8 cellular contexts compared by ENCODE assay signal in genomic region chr12:12985817-12986408, GRCh38. TPM values are rescaled to one million over a fixed set of nuclear protein-coding genes. Genes with fewer than 3 reads are reported as not detected.
DNase-seq lines count a peak whose midpoint lies in the region; ATAC-seq, FAIRE-seq and TF ChIP-seq lines count a peak whose summit lies in the region.

No MANE protein-coding gene starts in this region.

- no peak overlapping the region for H3K23ac ChIP-seq in H1 (ENCODE audit: insufficient read length)

- H3K9me3 ChIP-seq in H1 (ENCODE audit: insufficient read depth in 2 of 2, low read depth in 1 of 2, low read length in 1 of 2), result no peaks in the 10 kb centered on the region

- H4K91ac ChIP-seq in H1 (replicated peaks; ENCODE audit: insufficient read length, low read length), result no peak overlapping the region

- H4K20me1 ChIP-seq in H1 (replicated peaks in 1 of 2; ENCODE audit: control insufficient read depth in 1 of 2, insufficient read depth in 2 of 2, low read length in 2 of 2), result peaks cover 0 to 2% of the 10 kb centered on the region in 2 experiments

- no peaks in the 10 kb centered on the region for H3K27me3 ChIP-seq in H1 (replicated peaks in 1 of 4; ENCODE audit: control insufficient read depth in 3 of 4, extremely low read depth in 1 of 4, insufficient read depth in 3 of 4, low read length in 3 of 4)

- no peaks in the 10 kb centered on the region for H3K79me2 ChIP-seq in H1 (ENCODE audit: control insufficient read depth in 1 of 2, insufficient read depth in 2 of 2, low read length in 2 of 2)

- no peak overlapping the region for H4K8ac ChIP-seq in H1 (ENCODE audit: extremely low read depth, insufficient read depth, low read length)

- no peak overlapping the region for H3K27ac Mint-ChIP-seq in activated CD8-positive, alpha-beta T cell treated with anti-CD3 and anti-CD28 coated beads for 36 hours
- H3K27ac Mint-ChIP-seq in activated CD8-positive, alpha-beta T cell treated with anti-CD3 and anti-CD28 coated beads, Interleukin-2, amount 10 ng/mL, durations not matched to agents 7 days and 5 days, result no peak overlapping the region

- H3K4me3 Mint-ChIP-seq in activated CD8-positive, alpha-beta T cell treated with anti-CD3 and anti-CD28 coated beads for 36 hours, result no peak overlapping the region
- no peak overlapping the region for H3K4me3 Mint-ChIP-seq in activated CD8-positive, alpha-beta T cell treated with anti-CD3 and anti-CD28 coated beads, Interleukin-2, amount 10 ng/mL, durations not matched to agents 7 days and 5 days

- no peak overlapping the region for H2BK20ac ChIP-seq in H1 (ENCODE audit: low read length)

- no peak overlapping the region for H2BK120ac ChIP-seq in H1 (replicated peaks; ENCODE audit: low read depth, low read length)

- peak; percentile 82 to 87 for TF ChIP-seq RAD21 in H1 (IDR thresholded peaks at IDR 0.05 in 1 of 2, conservative IDR thresholded peaks at IDR 0.05 in 1 of 2; ENCODE audit: low read depth in 2 of 2, low read length in 2 of 2)

- H3K14ac ChIP-seq in H1 (ENCODE audit: insufficient read length), result no peak overlapping the region

- no peak overlapping the region for H3K4ac ChIP-seq in H1 (replicated peaks; ENCODE audit: insufficient read length, low read depth, low read length)

- no peak for TF ChIP-seq EP300 in H1 (IDR thresholded peaks at IDR 0.05; ENCODE audit: borderline replicate concordance in 1 of 2, low read depth in 2 of 2, low read length in 2 of 2)

- POLR2A ChIA-PET in activated CD8-positive, alpha-beta T cell treated with anti-CD3 and anti-CD28 coated beads for 36 hours (lab: Charles Lee), result no interaction called here
- POLR2A ChIA-PET in activated CD8-positive, alpha-beta T cell treated with anti-CD3 and anti-CD28 coated beads, Interleukin-2, amount 10 ng/mL, durations not matched to agents 7 days and 5 days (lab: Charles Lee), result interaction anchor here (1.3 kb wide), 1 partner anchor 70 kb away, joined by 3 read pairs; no protein-coding TSS in a partner anchor
- POLR2A ChIA-PET in H1 (lab: Charles Lee; ENCODE audit: partially characterized antibody), result interaction anchor here (0.6 to 1.1 kb wide), 3 partner anchors 29 to 223 kb away, joined by 3 read pairs; no protein-coding TSS in a partner anchor

- H3K4me3 ChIP-seq in H1 (ENCODE audit: extremely low read depth in 1 of 4, insufficient read depth in 2 of 4, low read depth in 3 of 4, low read length in 4 of 4), result no peak overlapping the region

- TF ChIP-seq POLR2A in H1 (IDR thresholded peaks at IDR 0.05; ENCODE audit: control extremely low read depth in 1 of 2, low read depth in 2 of 2, low read length in 2 of 2), result no peak

- H2BK12ac ChIP-seq in H1 (ENCODE audit: low read depth, low read length), result no peak overlapping the region

- peaks cover 2% of the 10 kb centered on the region; the same call in 1 of the 2 replicates for H3K79me1 ChIP-seq in H1 (ENCODE audit: low read depth, low read length)

- no peak overlapping the region for H3K9ac ChIP-seq in H1 (replicated peaks in 1 of 4; ENCODE audit: extremely low read depth in 1 of 4, low read depth in 3 of 4, low read length in 3 of 4)

- no peak overlapping the region for H2BK5ac ChIP-seq in H1 (ENCODE audit: low read depth, low read length)

- CTCF ChIA-PET in activated CD8-positive, alpha-beta T cell treated with anti-CD3 and anti-CD28 coated beads for 36 hours (lab: Charles Lee), result interaction anchor here (0.7 to 5.3 kb wide), 9 partner anchors 9 to 226 kb away, joined by 3 to 40 read pairs (median 4); no protein-coding TSS in a partner anchor
- CTCF ChIA-PET in activated CD8-positive, alpha-beta T cell treated with anti-CD3 and anti-CD28 coated beads, Interleukin-2, amount 10 ng/mL, durations not matched to agents 7 days and 5 days (lab: Charles Lee), result interaction anchor here (0.8 to 5.3 kb wide), 14 partner anchors 9 to 249 kb away, joined by 3 to 36 read pairs (median 4); no protein-coding TSS in a partner anchor
- CTCF ChIA-PET in H1 (lab: Charles Lee; ENCODE audit: partially characterized antibody), result interaction anchor here (0.5 to 9.5 kb wide), 50 partner anchors 9 to 1682 kb away, joined by 3 to 118 read pairs (median 4); partner anchors contain the start of genes FAM234B and GPRC5A

- peak; percentile 90 for ATAC-seq in activated CD8-positive, alpha-beta T cell treated with anti-CD3 and anti-CD28 coated beads for 36 hours
- no peak for ATAC-seq in activated CD8-positive, alpha-beta T cell treated with anti-CD3 and anti-CD28 coated beads, Interleukin-2, amount 10 ng/mL, durations not matched to agents 7 days and 5 days
- peak; percentile 48 for ATAC-seq in sciatic nerve

- H3K4me1 ChIP-seq in H1 (replicated peaks in 1 of 4; ENCODE audit: control insufficient read depth in 3 of 4, insufficient read depth in 4 of 4, low read length in 3 of 4), result peaks cover 4 to 13% (median 7%) of the 10 kb centered on the region in 4 experiments; a peak in 5 of 7 replicates

- H3K27ac ChIP-seq in H1 (ENCODE audit: low read depth, low read length), result no peak overlapping the region

- DNase-seq in activated CD8-positive, alpha-beta T cell treated with anti-CD3 and anti-CD28 coated beads for 36 hours, result peak; percentile 49
- DNase-seq in activated CD8-positive, alpha-beta T cell treated with anti-CD3 and anti-CD28 coated beads, Interleukin-2, amount 10 ng/mL, durations not matched to agents 7 days and 5 days, result no peak
- DNase-seq in NCI-H1694 treated with DMSO at 0.1 percent for 48 hours (lab: John Stamatoyannopoulos, UW) (peak; percentile 26), H1 (ENCODE audit: low read depth in 1 of 2, low spot score in 2 of 2) (peak in 1 of 2 experiments; percentile 70), sciatic nerve (ENCODE audit: low spot score) (no peak), midbrain (lab: John Stamatoyannopoulos, UW) (no peak), NCI-H345 treated with DMSO at 0.1 percent for 48 hours (lab: John Stamatoyannopoulos, UW; ENCODE audit: unreplicated experiment) (no peak), NCI-H748 treated with DMSO at 0.1 percent for 48 hours (lab: John Stamatoyannopoulos, UW) (no peak)

- H4K5ac ChIP-seq in H1 (ENCODE audit: insufficient read length, low read depth, low read length), result no peak overlapping the region

- H3K36me3 Mint-ChIP-seq in activated CD8-positive, alpha-beta T cell treated with anti-CD3 and anti-CD28 coated beads for 36 hours (ENCODE audit: low read depth), result peaks cover 5% of the 10 kb centered on the region
- H3K36me3 Mint-ChIP-seq in activated CD8-positive, alpha-beta T cell treated with anti-CD3 and anti-CD28 coated beads, Interleukin-2, amount 10 ng/mL, durations not matched to agents 7 days and 5 days (ENCODE audit: low read depth), result peaks cover 4% of the 10 kb centered on the region

- peak; percentile 59 for TF ChIP-seq CTCF in activated CD8-positive, alpha-beta T cell treated with anti-CD3 and anti-CD28 coated beads for 36 hours (IDR thresholded peaks at IDR 0.05)
- peak; percentile 76 to 95 (median 84) for TF ChIP-seq CTCF in H1 (IDR thresholded peaks at IDR 0.05; ENCODE audit: control extremely low read depth in 1 of 3, insufficient read depth in 1 of 3, low read depth in 1 of 3, low read length in 3 of 3)

- WGBS in H1 (ENCODE audit: extremely low coverage in 1 of 2, insufficient coverage in 1 of 2, insufficient read length in 1 of 2, insufficient replicate concordance in 2 of 2, low coverage in 1 of 2, low lambda C conversion rate in 2 of 2, missing lambda C conversion rate in 1 of 2), 2 experiments, result 60% methylated on average over 4 of the region's 4 CpGs; no CpG with 5 or more reads in 1 of the 2 experiments

- no peak overlapping the region for H3K18ac ChIP-seq in H1 (ENCODE audit: extremely low read depth, low read length)

- no peak overlapping the region for H3K4me2 ChIP-seq in H1 (ENCODE audit: insufficient read depth in 1 of 2, low read depth in 2 of 2, low read length in 2 of 2)

- peaks cover 6 to 31% (median 24%) of the 10 kb centered on the region in 4 experiments for H3K36me3 ChIP-seq in H1 (ENCODE audit: control insufficient read depth in 2 of 4, insufficient read depth in 4 of 4, low read length in 3 of 4)

- intact Hi-C loops in activated CD8-positive, alpha-beta T cell treated with anti-CD3 and anti-CD28 coated beads for 36 hours (cut with micrococcal nuclease), result no loop called here
- intact Hi-C loops in sciatic nerve (cut with DNase I), result no loop called here

- H2AK5ac ChIP-seq in H1 (ENCODE audit: low read depth, low read length), result no peak overlapping the region

- H3K27me3 Mint-ChIP-seq in activated CD8-positive, alpha-beta T cell treated with anti-CD3 and anti-CD28 coated beads for 36 hours, result no peaks in the 10 kb centered on the region
- H3K27me3 Mint-ChIP-seq in activated CD8-positive, alpha-beta T cell treated with anti-CD3 and anti-CD28 coated beads, Interleukin-2, amount 10 ng/mL, durations not matched to agents 7 days and 5 days (ENCODE audit: low read depth), result no peaks in the 10 kb centered on the region

- no peaks in the 10 kb centered on the region for H3K9me3 Mint-ChIP-seq in activated CD8-positive, alpha-beta T cell treated with anti-CD3 and anti-CD28 coated beads for 36 hours
- no peaks in the 10 kb centered on the region for H3K9me3 Mint-ChIP-seq in activated CD8-positive, alpha-beta T cell treated with anti-CD3 and anti-CD28 coated beads, Interleukin-2, amount 10 ng/mL, durations not matched to agents 7 days and 5 days (ENCODE audit: insufficient read depth)

- H2AFZ ChIP-seq in H1 (ENCODE audit: low read length), result no peak overlapping the region

- peak; percentile 95 for FAIRE-seq in H1 (lab: Jason Lieb, UNC)

- no peak overlapping the region for H2BK15ac ChIP-seq in H1 (ENCODE audit: low read length)

- H3K4me1 Mint-ChIP-seq in activated CD8-positive, alpha-beta T cell treated with anti-CD3 and anti-CD28 coated beads for 36 hours (ENCODE audit: low read depth), result no peaks in the 10 kb centered on the region
- no peaks in the 10 kb centered on the region for H3K4me1 Mint-ChIP-seq in activated CD8-positive, alpha-beta T cell treated with anti-CD3 and anti-CD28 coated beads, Interleukin-2, amount 10 ng/mL, durations not matched to agents 7 days and 5 days (ENCODE audit: low read depth)

- H3K23me2 ChIP-seq in H1 (ENCODE audit: low read depth, low read length), result no peaks in the 10 kb centered on the region

- H3K56ac ChIP-seq in H1 (replicated peaks; ENCODE audit: insufficient read length, low read depth, low read length), result no peak overlapping the region

RNA-seq across cellular contexts. Expression of gene HEBP1, which starts 14.2 kb away (rescaled TPM):
- total RNA-seq in activated CD8-positive, alpha-beta T cell treated with anti-CD3 and anti-CD28 coated beads for 36 hours, result 10 to 100 TPM; 23.9 to 24.8 TPM
- 10 to 100 TPM; 13.2 to 14.6 TPM for total RNA-seq in activated CD8-positive, alpha-beta T cell treated with anti-CD3 and anti-CD28 coated beads, Interleukin-2, amount 10 ng/mL, durations not matched to agents 7 days and 5 days
- total RNA-seq in H1 (2021; fragmentation: NEBNext Ultra II Directional; extraction: Animal tissue kit (Norgen Biotek cat#: 25700)), result 51.6 and 56.1 TPM in 2 replicates
- polyA plus RNA-seq in H1 (2011; rRNA removed), result 28.1 and 30.8 TPM in 2 replicates
- polyA plus RNA-seq in H1 (2011; cell fraction: cytosol; rRNA removed), result 27.7 TPM
- 25.7 TPM for polyA plus RNA-seq in H1 (2011; cell fraction: nucleus; rRNA removed)
- 45.5 to 73.0 TPM (median 63.5 TPM) in 4 replicates for polyA plus RNA-seq in H1 (2012, experiment 1 of 2)
- polyA plus RNA-seq in H1 (2012, experiment 2 of 2), result 50.7 TPM
- polyA plus RNA-seq in H1 (2013, experiment 1 of 2), result 47.7 TPM
- polyA plus RNA-seq in H1 (2013, experiment 2 of 2), result 46.0 TPM
- polyA minus RNA-seq in H1 (2011; rRNA and poly(A)+ RNA removed), result 33.4 and 45.6 TPM in 2 replicates
- polyA minus RNA-seq in H1 (2011; cell fraction: cytosol; rRNA and poly(A)+ RNA removed), result 35.2 TPM
- polyA minus RNA-seq in H1 (2011; cell fraction: nucleus; rRNA and poly(A)+ RNA removed), result 19.9 TPM
- total RNA-seq in sciatic nerve, result 67.8 TPM

RNA-seq across cellular contexts. Expression of gene GPRC5D, which starts 33.9 kb away (rescaled TPM):
- not detected for total RNA-seq in activated CD8-positive, alpha-beta T cell treated with anti-CD3 and anti-CD28 coated beads for 36 hours
- not detected for total RNA-seq in activated CD8-positive, alpha-beta T cell treated with anti-CD3 and anti-CD28 coated beads, Interleukin-2, amount 10 ng/mL, durations not matched to agents 7 days and 5 days
- not detected in 2 replicates for total RNA-seq in H1 (2021; fragmentation: NEBNext Ultra II Directional; extraction: Animal tissue kit (Norgen Biotek cat#: 25700))
- 0.45 and 0.60 TPM in 2 replicates for polyA plus RNA-seq in H1 (2011; rRNA removed)
- polyA plus RNA-seq in H1 (2011; cell fraction: cytosol; rRNA removed), result 0.10 TPM
- polyA plus RNA-seq in H1 (2011; cell fraction: nucleus; rRNA removed), result 0.47 TPM
- 0.41 TPM in 1 of 4 replicates, not detected in the others for polyA plus RNA-seq in H1 (2012, experiment 1 of 2)
- polyA plus RNA-seq in H1 (2012, experiment 2 of 2), result not detected
- not detected for polyA plus RNA-seq in H1 (2013, experiment 1 of 2)
- polyA plus RNA-seq in H1 (2013, experiment 2 of 2), result not detected
- polyA minus RNA-seq in H1 (2011; rRNA and poly(A)+ RNA removed), result 0.83 and 2.2 TPM in 2 replicates
- not detected for polyA minus RNA-seq in H1 (2011; cell fraction: cytosol; rRNA and poly(A)+ RNA removed)
- not detected for polyA minus RNA-seq in H1 (2011; cell fraction: nucleus; rRNA and poly(A)+ RNA removed)
- total RNA-seq in sciatic nerve, result not detected

RNA-seq across cellular contexts. Expression of gene FAM234B, which starts 58.3 kb away (rescaled TPM):
- total RNA-seq in activated CD8-positive, alpha-beta T cell treated with anti-CD3 and anti-CD28 coated beads for 36 hours, result 10 to 100 TPM; 10.0 to 10.7 TPM
- 1 to 10 TPM; 4.2 to 4.3 TPM for total RNA-seq in activated CD8-positive, alpha-beta T cell treated with anti-CD3 and anti-CD28 coated beads, Interleukin-2, amount 10 ng/mL, durations not matched to agents 7 days and 5 days
- 26.1 and 29.1 TPM in 2 replicates for total RNA-seq in H1 (2021; fragmentation: NEBNext Ultra II Directional; extraction: Animal tissue kit (Norgen Biotek cat#: 25700))
- polyA plus RNA-seq in H1 (2011; rRNA removed), result 10.6 and 12.5 TPM in 2 replicates
- 14.3 TPM for polyA plus RNA-seq in H1 (2011; cell fraction: cytosol; rRNA removed)
- 14.0 TPM for polyA plus RNA-seq in H1 (2011; cell fraction: nucleus; rRNA removed)
- polyA plus RNA-seq in H1 (2012, experiment 1 of 2), result 17.3 to 20.9 TPM (median 20.0 TPM) in 4 replicates
- 3.6 TPM for polyA plus RNA-seq in H1 (2012, experiment 2 of 2)
- polyA plus RNA-seq in H1 (2013, experiment 1 of 2), result 23.6 TPM
- 21.9 TPM for polyA plus RNA-seq in H1 (2013, experiment 2 of 2)
- polyA minus RNA-seq in H1 (2011; rRNA and poly(A)+ RNA removed), result 72.0 and 78.7 TPM in 2 replicates
- 24.0 TPM for polyA minus RNA-seq in H1 (2011; cell fraction: cytosol; rRNA and poly(A)+ RNA removed)
- polyA minus RNA-seq in H1 (2011; cell fraction: nucleus; rRNA and poly(A)+ RNA removed), result 35.1 TPM
- 7.8 TPM for total RNA-seq in sciatic nerve

Comparison
In these comparisons a context has a peak if more than half of its experiments do, and no peak if none do; other contexts are left out.
1. DNase-seq: peak in activated CD8-positive, alpha-beta T cell treated with anti-CD3 and anti-CD28 coated beads for 36 hours (single experiment) and NCI-H1694 treated with DMSO at 0.1 percent for 48 hours (single experiment); none in activated CD8-positive, alpha-beta T cell treated with anti-CD3 and anti-CD28 coated beads, Interleukin-2, amount 10 ng/mL, durations not matched to agents 7 days and 5 days (single experiment), sciatic nerve (single experiment), midbrain (single experiment), NCI-H345 treated with DMSO at 0.1 percent for 48 hours (single experiment) and NCI-H748 treated with DMSO at 0.1 percent for 48 hours (single experiment).